Comparison of ENCODE assay signal across 8 cellular contexts in the genomic region with DNA sequence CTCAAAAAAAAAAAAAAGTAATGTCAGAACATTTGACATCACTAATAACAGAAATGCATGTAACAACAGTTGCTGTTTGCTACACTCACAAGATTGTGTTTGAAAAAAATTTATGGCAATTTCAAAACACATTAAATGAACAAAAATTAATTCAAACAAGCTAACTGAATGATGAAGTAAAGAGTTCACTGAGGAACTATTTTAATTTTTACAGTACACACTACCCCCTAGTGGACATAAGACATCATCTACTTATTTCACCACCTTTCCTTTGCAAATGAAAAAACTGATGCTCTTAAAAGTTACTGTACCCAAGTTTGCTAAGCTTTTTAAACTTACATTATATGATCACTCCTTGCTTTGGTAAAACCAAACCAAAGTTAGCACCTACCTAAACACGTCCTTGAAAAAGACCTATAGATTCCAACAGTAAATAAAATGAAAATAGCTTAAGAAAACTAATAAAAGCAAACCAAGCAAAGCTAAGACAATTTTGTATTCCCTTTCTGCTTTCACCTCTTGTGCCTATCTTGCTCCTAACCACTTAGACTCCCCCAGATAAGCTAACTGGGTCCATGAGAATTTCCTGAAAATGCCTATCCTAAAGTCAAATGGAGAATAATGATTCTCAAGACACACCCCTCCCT. TPM values are rescaled to one million over a fixed set of nuclear protein-coding genes. Genes with fewer than 3 reads are reported as not detected.
DNase-seq lines count a peak whose midpoint lies in the region; ATAC-seq, FAIRE-seq and TF ChIP-seq lines count a peak whose summit lies in the region.

No MANE protein-coding gene starts in this region.

- no peaks in the 10 kb centered on the region for H3K9me3 ChIP-seq in endodermal cell (ENCODE audit: control insufficient read depth, low read length)

- no peak overlapping the region for H3K9ac ChIP-seq in endodermal cell (ENCODE audit: extremely low read depth, low read length, poor library complexity, severe bottlenecking)

- ATAC-seq in HG03175 (IDR thresholded peaks at IDR 0.05; ENCODE audit: unreplicated experiment) (peak; percentile 62), GM19035 (IDR thresholded peaks at IDR 0.05; ENCODE audit: unreplicated experiment) (no peak), HG03469 (IDR thresholded peaks at IDR 0.05; ENCODE audit: unreplicated experiment) (no peak)
- peak; percentile 73 to 77 for ATAC-seq in naive thymus-derived CD8-positive, alpha-beta T cell

- POLR2A ChIA-PET in naive thymus-derived CD8-positive, alpha-beta T cell (lab: Charles Lee) = interaction anchor here (0.9 to 1.4 kb wide), 4 partner anchors 8 to 48 kb away, joined by 3 to 5 read pairs (median 4); a partner anchor contains a TSS

- peaks cover 22% of the 10 kb centered on the region for H3K4me1 ChIP-seq in endodermal cell (ENCODE audit: control insufficient read depth, insufficient read depth, low read length)

- H3K9me3 Mint-ChIP-seq in endodermal cell = no peaks in the 10 kb centered on the region
- H3K9me3 Mint-ChIP-seq in naive thymus-derived CD8-positive, alpha-beta T cell = no peaks in the 10 kb centered on the region

- peaks cover 3% of the 10 kb centered on the region for H3K36me3 Mint-ChIP-seq in endodermal cell (ENCODE audit: low read depth)
- H3K36me3 Mint-ChIP-seq in naive thymus-derived CD8-positive, alpha-beta T cell = peaks cover 0 to 10% (median 0%) of the 10 kb centered on the region in 3 donors

- H3K4me1 Mint-ChIP-seq in endodermal cell = peaks cover 54% of the 10 kb centered on the region
- H3K4me1 Mint-ChIP-seq in naive thymus-derived CD8-positive, alpha-beta T cell = peaks cover 31 to 88% (median 79%) of the 10 kb centered on the region in 4 donors

- no peak overlapping the region for H3K4me3 ChIP-seq in endodermal cell (ENCODE audit: low read length)

- WGBS in endodermal cell (ENCODE audit: insufficient coverage in 1 of 2, insufficient read length in 1 of 2), 2 experiments = 13% methylated on average over 1 of the region's 1 CpG; no CpG with 5 or more reads in 1 of the 2 experiments

- peak; percentile 81 for TF ChIP-seq CTCF in endodermal cell (conservative IDR thresholded peaks at IDR 0.05)

- H3K27me3 ChIP-seq in endodermal cell (ENCODE audit: control insufficient read depth, insufficient read depth, low read length, poor library complexity, severe bottlenecking) = no peaks in the 10 kb centered on the region

- no peak overlapping the region for H3K4me3 Mint-ChIP-seq in endodermal cell
- H3K4me3 Mint-ChIP-seq in naive thymus-derived CD8-positive, alpha-beta T cell = peak overlapping the region in 1 of 10 donors; percentile 20

- FAIRE-seq in RCC 7860 (lab: Jason Lieb, UNC) (peak; percentile 69), frontal cortex (lab: Jason Lieb, UNC) (no peak)

- H3K27me3 Mint-ChIP-seq in endodermal cell (ENCODE audit: insufficient read depth) = no peaks in the 10 kb centered on the region
- H3K27me3 Mint-ChIP-seq in naive thymus-derived CD8-positive, alpha-beta T cell = no peaks in the 10 kb centered on the region

- peaks cover 6% of the 10 kb centered on the region for H3K36me3 ChIP-seq in endodermal cell (ENCODE audit: control insufficient read depth, insufficient read depth, low read length)

- no peak overlapping the region for H3K27ac ChIP-seq in endodermal cell (ENCODE audit: low read depth, low read length)

- DNase-seq in DMS53 (lab: John Stamatoyannopoulos, UW) (peak; percentile 76), RCC 7860 (ENCODE audit: low spot score) (peak; percentile 11), endodermal cell (no peak), frontal cortex (ENCODE audit: low spot score in 2 of 2) (no peak)
- peak in 3 of 10 donors; percentile 54 to 62 (median 59) for DNase-seq in naive thymus-derived CD8-positive, alpha-beta T cell

- no peak overlapping the region for H3K27ac Mint-ChIP-seq in endodermal cell
- peak overlapping the region in 8 of 10 donors; percentile 29 to 90 (median 64) for H3K27ac Mint-ChIP-seq in naive thymus-derived CD8-positive, alpha-beta T cell

RNA-seq across cellular contexts. Expression of a gene that starts 22.2 kb away (rescaled TPM):
- 100 to 1,000 TPM; 177 to 179 TPM for total RNA-seq in endodermal cell
- 161 TPM for polyA plus RNA-seq in endodermal cell (2013, experiment 1 of 2)
- 165 TPM for polyA plus RNA-seq in endodermal cell (2013, experiment 2 of 2)
- 10 to 100 TPM; 66.8 to 73.4 TPM for total RNA-seq in naive thymus-derived CD8-positive, alpha-beta T cell
- 100 to 1,000 TPM; 117 to 123 (median 118) TPM for polyA plus RNA-seq in naive thymus-derived CD8-positive, alpha-beta T cell
- 218 TPM for total RNA-seq in frontal cortex

RNA-seq across cellular contexts. Expression of a gene that starts 41.8 kb away (rescaled TPM):
- total RNA-seq in endodermal cell (100 to 1,000 TPM; 334 to 453 TPM), frontal cortex (148 TPM)
- polyA plus RNA-seq in endodermal cell (2013, experiment 1 of 2) = 125 TPM
- 149 TPM for polyA plus RNA-seq in endodermal cell (2013, experiment 2 of 2)
- total RNA-seq in naive thymus-derived CD8-positive, alpha-beta T cell = 10 to 100 TPM; 52.0 to 55.5 TPM
- 10 to 100 TPM; 38.0 to 47.8 (median 38.1) TPM for polyA plus RNA-seq in naive thymus-derived CD8-positive, alpha-beta T cell

RNA-seq across cellular contexts. Expression of a gene that starts 47.8 kb away (rescaled TPM):
- 100 to 1,000 TPM in 1 of 2 donors, 10 to 100 TPM in 1; 91.1 to 131 TPM for total RNA-seq in endodermal cell
- 140 TPM for polyA plus RNA-seq in endodermal cell (2013, experiment 1 of 2)
- 125 TPM for polyA plus RNA-seq in endodermal cell (2013, experiment 2 of 2)
- 10 to 100 TPM; 35.6 to 40.8 TPM for total RNA-seq in naive thymus-derived CD8-positive, alpha-beta T cell
- polyA plus RNA-seq in naive thymus-derived CD8-positive, alpha-beta T cell = 10 to 100 TPM; 62.4 to 64.6 (median 64.2) TPM
- 91.7 TPM for total RNA-seq in frontal cortex

Comparison
In these comparisons a context has a peak if more than half of its experiments do, and no peak if none do; other contexts are left out.
1. DNase-seq: peak in DMS53 (single experiment) and RCC 7860 (single experiment); none in endodermal cell (single experiment) and frontal cortex (0 of 2).
2. ATAC-seq: peak in HG03175 (single experiment) and naive thymus-derived CD8-positive, alpha-beta T cell (2 of 2); none in GM19035 (single experiment) and HG03469 (single experiment).